ENCODE assay signal across 10 cellular contexts in the genomic region with DNA sequence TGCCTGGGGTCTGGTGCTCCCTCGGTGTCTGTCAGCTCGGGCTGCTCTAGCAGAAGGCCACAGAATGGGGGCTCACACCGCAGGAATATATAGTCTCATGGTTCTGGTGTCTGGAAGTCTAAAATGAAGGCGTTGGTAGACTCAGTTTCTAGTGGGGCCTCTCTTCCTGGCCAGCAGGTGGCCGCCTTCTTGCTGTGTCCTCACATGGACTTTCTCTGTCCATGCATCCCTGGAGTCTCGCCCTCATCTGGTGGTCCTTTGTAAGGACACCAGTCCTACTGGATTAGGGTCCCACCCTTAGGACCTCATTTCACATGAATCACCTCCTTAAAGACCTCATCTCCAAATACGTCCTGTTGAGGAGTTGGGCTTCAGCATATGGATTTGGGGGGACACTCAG.
DNase-seq lines count a peak whose midpoint lies in the region; ATAC-seq, FAIRE-seq and TF ChIP-seq lines count a peak whose summit lies in the region.
"Had no signal": no experiment of that assay in that cellular context is flagged by ENCODE, and none has a peak within 500 bp of the region (broad histone marks: within the 10 kb centered on the region; RNA-seq: fewer than 3 reads in every experiment).

No MANE protein-coding gene starts in this region.

- H3K4me3 ChIP-seq in GM23248, result no peak overlapping the region
- no peak overlapping the region for H3K4me3 ChIP-seq in endothelial cell of umbilical vein (replicated peaks in 1 of 3; ENCODE audit: insufficient read depth in 1 of 3, low read depth in 1 of 3, low read length in 3 of 3)
- no peak overlapping the region for H3K4me3 ChIP-seq in osteoblast (ENCODE audit: insufficient read depth, low read length)
- H3K4me3 ChIP-seq in pancreas, result no peak overlapping the region
- H3K4me3 ChIP-seq: lung had no signal

- no peaks in the 10 kb centered on the region for H3K9me2 ChIP-seq in GM23248 (ENCODE audit: insufficient read depth)

- H3K36me3 ChIP-seq in GM23248 (ENCODE audit: low read depth) (no peaks in the 10 kb centered on the region), endothelial cell of umbilical vein (ENCODE audit: control insufficient read depth in 2 of 2, extremely low read depth in 1 of 2, insufficient read depth in 2 of 2, low read length in 2 of 2) (no peaks in the 10 kb centered on the region), osteoblast (ENCODE audit: insufficient read depth, low read length) (no peaks in the 10 kb centered on the region), pancreas (no peaks in the 10 kb centered on the region)

- CTCF ChIA-PET in endothelial cell of umbilical vein (lab: Charles Lee) (interaction anchor here (0.8 to 2.1 kb wide), 6 partner anchors 63 to 247 kb away, joined by 3 to 13 read pairs (median 4); no protein-coding TSS in a partner anchor), GM10248 (lab: Yijun Ruan, JAX) (no interaction called here)

- ATAC-seq in pancreas, result no peak

- H3F3A ChIP-seq in GM23248 (ENCODE audit: insufficient read depth), result 0 out of 2 replicates have a peak, but pooled peaks cover 4% of the 10 kb centered on the region

- BruUV-seq in endothelial cell of umbilical vein (replicated peaks; lab: Mats Ljungman, UMichigan), result no TSS peak

- dilution Hi-C loops in endothelial cell of umbilical vein (cut with MboI; ENCODE audit: extremely low pct_ligation_motif_present, low sequenced_read_pairs), result no loop called here

- TF ChIP-seq CTCF in endothelial cell of umbilical vein (IDR thresholded peaks at IDR 0.05; ENCODE audit: extremely low read depth in 1 of 2, insufficient read depth in 1 of 2, low read depth in 1 of 2, low read length in 2 of 2) (peak; percentile 52 to 66), osteoblast (IDR thresholded peaks at IDR 0.05; ENCODE audit: extremely low read depth, low read depth, low read length) (peak; percentile 48), pancreas (IDR thresholded peaks at IDR 0.05) (no peak), GM10248 (IDR thresholded peaks at IDR 0.05; ENCODE audit: control extremely low read depth, extremely low read depth, low read depth, missing control alignments) (no peak)

- POLR2A ChIA-PET in endothelial cell of umbilical vein (lab: Charles Lee), result no interaction called here
- POLR2A ChIA-PET in GM10248 (lab: Yijun Ruan, JAX), result no interaction called here

- DNase-seq in GM23248 (peak; percentile 30), NCI-H69 (lab: John Stamatoyannopoulos, UW) (peak; percentile 21), endothelial cell of umbilical vein (ENCODE audit: low read depth, low spot score) (peak; percentile 33), osteoblast (ENCODE audit: insufficient read length, low spot score, missing footprints) (peak; percentile 89), amniotic stem cell (lab: John Stamatoyannopoulos, UW) (no peak), pancreas (no peak), GM10248 (ENCODE audit: extremely low spot score) (no peak)
- DNase-seq: activated effector memory CD4-positive, alpha-beta T cell treated with Interleukin-2 at 50 U/mL for 16 hours; NCI-H2081 treated with DMSO at 0.1 percent for 48 hours had no signal

- no peaks in the 10 kb centered on the region for H3K27me3 ChIP-seq in GM23248 (replicated peaks; ENCODE audit: insufficient read depth)
- H3K27me3 ChIP-seq in endothelial cell of umbilical vein (ENCODE audit: control insufficient read depth in 2 of 2, insufficient read depth in 2 of 2, low read length in 2 of 2), result no peaks in the 10 kb centered on the region
- H3K27me3 ChIP-seq in osteoblast (ENCODE audit: insufficient read depth, low read length), result no peaks in the 10 kb centered on the region
- H3K27me3 ChIP-seq in pancreas, result no peaks in the 10 kb centered on the region

- H3K9me3 ChIP-seq in GM23248 (ENCODE audit: low read depth) (no peaks in the 10 kb centered on the region), endothelial cell of umbilical vein (replicated peaks; ENCODE audit: control insufficient read depth, insufficient read depth, low read length) (no peaks in the 10 kb centered on the region), osteoblast (ENCODE audit: low read depth, low read length) (no peaks in the 10 kb centered on the region), pancreas (no peaks in the 10 kb centered on the region)

- 91 to 94% methylated on average over 7 of the region's 7 CpGs for WGBS in GM23248 (ENCODE audit: low coverage in 1 of 2, low lambda C conversion rate in 2 of 2, missing lambda C conversion rate in 2 of 2), 2 experiments
- 88 to 96% methylated on average over 7 of the region's 7 CpGs for WGBS in pancreas, 2 donors

- no peaks in the 10 kb centered on the region for H3K9me1 ChIP-seq in endothelial cell of umbilical vein (replicated peaks; ENCODE audit: control insufficient read depth, extremely low read depth, insufficient read depth, low read length)

- H3K79me2 ChIP-seq in GM23248 (ENCODE audit: insufficient read depth) (no peaks in the 10 kb centered on the region), endothelial cell of umbilical vein (ENCODE audit: control insufficient read depth, insufficient read depth, low read length) (no peaks in the 10 kb centered on the region), osteoblast (ENCODE audit: insufficient read depth, low read length) (no peaks in the 10 kb centered on the region)

- H3K4me1 ChIP-seq in GM23248 (ENCODE audit: insufficient read depth) (no peaks in the 10 kb centered on the region), endothelial cell of umbilical vein (ENCODE audit: control insufficient read depth, extremely low read depth, insufficient read depth, low read length) (no peaks in the 10 kb centered on the region), osteoblast (ENCODE audit: insufficient read depth, low read length) (no peaks in the 10 kb centered on the region), pancreas (no peaks in the 10 kb centered on the region)

- in situ Hi-C loops in GM23248 (cut with MboI), result no loop called here

- TF ChIP-seq POLR2A in endothelial cell of umbilical vein (IDR thresholded peaks at IDR 0.05; ENCODE audit: low read depth, low read length), result no peak

- H3K9ac ChIP-seq in GM23248 (no peak overlapping the region), endothelial cell of umbilical vein (replicated peaks; ENCODE audit: extremely low read depth, insufficient read depth, low read length) (no peak overlapping the region)

- H3K4me2 ChIP-seq in GM23248 (ENCODE audit: unreplicated experiment) (no peak overlapping the region), endothelial cell of umbilical vein (ENCODE audit: insufficient read depth, low read length) (no peak overlapping the region), osteoblast (ENCODE audit: insufficient read depth, low read length) (no peak overlapping the region)

- H4K20me1 ChIP-seq in GM23248 (ENCODE audit: insufficient read depth) (no peaks in the 10 kb centered on the region), endothelial cell of umbilical vein (replicated peaks; ENCODE audit: control insufficient read depth, extremely low read depth, insufficient read depth, low read length) (no peaks in the 10 kb centered on the region), osteoblast (ENCODE audit: insufficient read depth, low read length) (no peaks in the 10 kb centered on the region)

- H2AFZ ChIP-seq in GM23248 (no peak overlapping the region), endothelial cell of umbilical vein (ENCODE audit: low read depth, low read length) (no peak overlapping the region), osteoblast (ENCODE audit: low read length) (no peak overlapping the region)

- intact Hi-C loops in endothelial cell of umbilical vein (cut with micrococcal nuclease), result loop anchor here (1.0 kb wide), 2 partner anchors 64 to 221 kb away; no protein-coding TSS in a partner anchor
- intact Hi-C loops in pancreas (cut with DNase I), result no loop called here

- no peak overlapping the region for H3K27ac ChIP-seq in GM23248
- no peak overlapping the region for H3K27ac ChIP-seq in endothelial cell of umbilical vein (ENCODE audit: insufficient read depth, low read depth, low read length)
- H3K27ac ChIP-seq in osteoblast (ENCODE audit: low read depth, low read length), result no peak overlapping the region
- no peak overlapping the region for H3K27ac ChIP-seq in pancreas

- peak; percentile 57 for FAIRE-seq in endothelial cell of umbilical vein (lab: Jason Lieb, UNC)
- no peak for FAIRE-seq in pancreas (lab: Jason Lieb, UNC)

TF ChIP-seq in endothelial cell of umbilical vein, 7 proteins besides CTCF, POLR2A, EP300 and RAD21:
- TF ChIP-seq MYC (IDR thresholded peaks at IDR 0.05; ENCODE audit: low read depth, low read length), result no peak
- TF ChIP-seq, protein P1, sequence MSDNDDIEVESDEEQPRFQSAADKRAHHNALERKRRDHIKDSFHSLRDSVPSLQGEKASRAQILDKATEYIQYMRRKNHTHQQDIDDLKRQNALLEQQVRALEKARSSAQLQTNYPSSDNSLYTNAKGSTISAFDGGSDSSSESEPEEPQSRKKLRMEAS (IDR thresholded peaks at IDR 0.05; ENCODE audit: insufficient read depth, insufficient read length), result no peak
- TF ChIP-seq EZH2 (IDR thresholded peaks at IDR 0.05; ENCODE audit: borderline replicate concordance, low read depth, low read length, severe bottlenecking), result no peak
- TF ChIP-seq GATA2 (IDR thresholded peaks at IDR 0.05; ENCODE audit: insufficient read depth, insufficient read length, low read depth, low read length), result no peak
- no peak for TF ChIP-seq JUN (IDR thresholded peaks at IDR 0.05; ENCODE audit: borderline replicate concordance, insufficient read depth, insufficient read length, low read depth)

Comparison
In these comparisons a context has a peak if more than half of its experiments do, and no peak if none do; other contexts are left out.
1. DNase-seq: peak in GM23248 (single experiment), NCI-H69 (single experiment), endothelial cell of umbilical vein (single experiment) and osteoblast (single experiment); none in amniotic stem cell (single experiment), pancreas (0 of 6) and GM10248 (single experiment).
2. CTCF ChIP-seq: peak in endothelial cell of umbilical vein (2 of 2) and osteoblast (single experiment); none in pancreas (0 of 4) and GM10248 (single experiment).